26 cellular contexts compared by ENCODE assay signal in the genomic region with DNA sequence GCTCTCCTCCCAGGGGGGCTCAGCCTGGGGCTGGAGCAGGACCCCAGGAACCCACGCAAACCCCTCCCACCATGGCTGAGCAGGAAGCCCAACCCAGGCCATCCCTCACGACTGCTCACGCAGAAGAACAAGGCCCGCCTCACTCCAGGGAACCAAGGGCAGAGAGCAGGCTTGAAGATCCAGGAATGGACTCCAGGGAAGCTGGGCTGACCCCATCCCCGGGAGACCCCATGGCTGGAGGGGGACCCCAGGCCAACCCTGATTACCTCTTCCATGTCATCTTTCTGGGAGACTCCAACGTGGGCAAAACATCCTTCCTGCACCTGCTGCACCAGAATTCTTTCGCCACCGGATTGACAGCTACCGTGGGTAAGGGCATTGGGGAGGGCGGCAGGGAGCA. TPM values are rescaled to one million over a fixed set of nuclear protein-coding genes. Genes with fewer than 3 reads are reported as not detected.
"Had no signal": no experiment of that assay in that cellular context is flagged by ENCODE, and none has a peak within 500 bp of the region (broad histone marks: within the 10 kb centered on the region; RNA-seq: fewer than 3 reads in every experiment).

No MANE protein-coding gene starts in this region.

- DNase-seq: cortex of kidney; effector memory CD4-positive, alpha-beta T cell; head of caudate nucleus; kidney; left cardiac atrium; left ventricle myocardium inferior; mesenchymal stem cell; midbrain; nephron progenitor cell; ovary; stimulated activated CD4-positive, alpha-beta T cell treated with anti-CD3 and anti-CD28 coated beads, Interleukin-15, amount 100 ng/mL, for 24 hours; stimulated activated CD4-positive, alpha-beta T cell treated with anti-CD3 and anti-CD28 coated beads, Interleukin-1b, Interleukin-23, amount 100 ng/mL, for 48 hours; stimulated activated CD4-positive, alpha-beta T cell treated with anti-CD3 and anti-CD28 coated beads, Interleukin-4, amount 100 ng/mL, for 24 hours; stimulated activated naive B cell treated with anti-CD40 and anti-IgM and Interleukin-4, amounts not matched to agents 10 μg/mL and 1 μg/mL and 100 μg/mL, for 72 hours; stimulated activated naive CD8-positive, alpha-beta T cell treated with anti-CD3 and anti-CD28 coated beads, Interleukin-15, amount 100 ng/mL, for 72 hours; testis; upper lobe of right lung had no signal

- H3K36me3 Mint-ChIP-seq: stimulated activated naive B cell treated with anti-CD40 and anti-IgM and Interleukin-4, amounts not matched to agents 10 μg/mL and 1 μg/mL and 100 μg/mL, for 72 hours had no signal

- H3K27me3 ChIP-seq: hepatocyte, ovary, right lobe of liver, testis, tibial nerve, upper lobe of right lung had no signal

- H3K4me2 ChIP-seq: hepatocyte had no signal

- H3K36me3 ChIP-seq: left ventricle myocardium inferior, ovary, prostate gland, right lobe of liver, tibial nerve, upper lobe of right lung had no signal

- H3K4me3 ChIP-seq: hepatocyte, left ventricle myocardium inferior, lung, ovary, prostate gland, right lobe of liver, testis, tibial nerve, upper lobe of right lung had no signal

- H3K27ac Mint-ChIP-seq: nephron progenitor cell; stimulated activated naive CD8-positive, alpha-beta T cell treated with anti-CD3 and anti-CD28 coated beads, Interleukin-15, amount 100 ng/mL, for 72 hours had no signal

- H3K79me2 ChIP-seq: hepatocyte had no signal

- H3K9me3 ChIP-seq: left ventricle myocardium inferior, ovary, prostate gland, right lobe of liver, testis, tibial nerve, upper lobe of right lung had no signal

- H3K4me1 ChIP-seq: prostate gland, right lobe of liver, tibial nerve, upper lobe of right lung had no signal

- ATAC-seq: foreskin keratinocyte; left cardiac atrium; right lobe of liver; stimulated activated naive B cell treated with anti-CD40 and anti-IgM and Interleukin-4, amounts not matched to agents 10 μg/mL and 1 μg/mL and 100 μg/mL, for 72 hours; stimulated activated naive CD8-positive, alpha-beta T cell treated with anti-CD3 and anti-CD28 coated beads, Interleukin-15, amount 100 ng/mL, for 72 hours; upper lobe of right lung had no signal

- H3K4me3 Mint-ChIP-seq: central memory CD8-positive, alpha-beta T cell; nephron progenitor cell; stimulated activated naive B cell treated with anti-CD40 and anti-IgM and Interleukin-4, amounts not matched to agents 10 μg/mL and 1 μg/mL and 100 μg/mL, for 72 hours; stimulated activated naive CD8-positive, alpha-beta T cell treated with anti-CD3 and anti-CD28 coated beads, Interleukin-15, amount 100 ng/mL, for 72 hours had no signal

- H3K9me3 Mint-ChIP-seq: central memory CD8-positive, alpha-beta T cell; nephron progenitor cell; stimulated activated naive B cell treated with anti-CD40 and anti-IgM and Interleukin-4, amounts not matched to agents 10 μg/mL and 1 μg/mL and 100 μg/mL, for 72 hours; stimulated activated naive CD8-positive, alpha-beta T cell treated with anti-CD3 and anti-CD28 coated beads, Interleukin-15, amount 100 ng/mL, for 72 hours had no signal

- H3K27ac ChIP-seq: epithelial cell of prostate, foreskin keratinocyte, hepatocyte, left ventricle myocardium inferior, ovary, prostate gland, right lobe of liver, testis, tibial nerve, upper lobe of right lung had no signal

- H2AFZ ChIP-seq: hepatocyte had no signal

- H3K27me3 Mint-ChIP-seq: central memory CD8-positive, alpha-beta T cell; stimulated activated naive B cell treated with anti-CD40 and anti-IgM and Interleukin-4, amounts not matched to agents 10 μg/mL and 1 μg/mL and 100 μg/mL, for 72 hours; stimulated activated naive CD8-positive, alpha-beta T cell treated with anti-CD3 and anti-CD28 coated beads, Interleukin-15, amount 100 ng/mL, for 72 hours had no signal

RNA-seq across cellular contexts. Expression of gene RAB44, which starts 24.7 kb away (rescaled TPM):
- total RNA-seq: foreskin keratinocyte, hepatocyte, renal cortical epithelial cell had no signal
